In the genomic region with DNA sequence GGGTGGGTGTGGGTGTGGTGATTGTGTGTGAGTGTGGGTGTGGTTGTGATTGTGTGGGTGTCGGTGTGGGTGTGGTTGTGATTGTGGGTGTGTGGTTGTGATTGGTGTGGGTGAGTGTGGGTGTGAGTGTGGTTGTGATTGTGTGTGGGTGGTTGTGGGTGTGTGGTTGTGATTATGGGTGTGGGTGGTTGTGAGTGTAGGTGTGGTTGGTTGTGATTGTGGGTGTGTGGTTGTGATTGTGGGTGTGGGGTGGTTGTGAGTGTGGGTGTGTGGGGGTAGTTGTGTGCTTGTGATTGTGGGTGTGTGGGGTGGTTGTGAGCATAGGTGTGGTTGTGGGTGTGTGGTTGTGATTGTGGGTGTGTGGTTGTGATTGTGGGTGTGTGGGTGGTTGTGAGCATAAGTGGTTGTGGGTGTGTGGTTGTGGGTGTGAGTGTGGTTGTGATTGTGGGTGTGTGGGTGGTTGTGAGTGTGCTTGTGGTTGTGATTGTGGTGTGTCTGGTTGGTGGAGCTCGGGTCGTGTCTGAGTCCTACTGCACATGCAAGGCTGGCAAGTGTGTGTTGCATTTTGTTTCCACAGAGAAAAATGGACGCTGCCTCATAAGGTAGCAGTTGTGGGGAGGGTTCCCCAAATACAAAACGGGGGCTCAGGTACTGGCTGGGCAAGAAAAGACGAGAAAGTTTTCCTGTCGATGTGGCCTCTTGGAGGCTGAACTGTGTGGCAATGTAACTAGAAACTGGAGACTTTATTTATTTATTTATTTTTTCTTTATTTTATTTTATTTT, we compare ENCODE assay signal across 9 cellular contexts.
DNase-seq lines count a peak whose midpoint lies in the region; TF ChIP-seq lines count a peak whose summit lies in the region.
"Had no signal": no experiment of that assay in that cellular context is flagged by ENCODE, and none has a peak within 500 bp of the region (broad histone marks: within the 10 kb centered on the region; RNA-seq: fewer than 3 reads in every experiment).

No MANE protein-coding gene starts in this region.

- DNase-seq in NCI-H146 (lab: John Stamatoyannopoulos, UW) (peak; percentile 25), NCI-H146 treated with DMSO at 0.1 percent for 48 hours (lab: John Stamatoyannopoulos, UW; ENCODE audit: unreplicated experiment) (no peak), NAMALWA (ENCODE audit: low spot score) (peak; percentile 61), brain microvascular endothelial cell (peak; percentile 5), nephron progenitor cell (peak; percentile 13), cerebellum (ENCODE audit: low spot score) (no peak), GM10266 (ENCODE audit: extremely low spot score) (no peak), MV-4-11 (lab: John Stamatoyannopoulos, UW) (no peak)
- DNase-seq: psoas muscle had no signal

- TF ChIP-seq CTCF in brain microvascular endothelial cell (IDR thresholded peaks at IDR 0.05; ENCODE audit: low read depth, low read length, missing control alignments) (no peak), nephron progenitor cell (IDR thresholded peaks at IDR 0.05) (no peak), GM10266 (IDR thresholded peaks at IDR 0.05; ENCODE audit: control insufficient read depth, insufficient read depth, low read depth, missing control alignments) (no peak)

- peaks cover 14% of the 10 kb centered on the region for H3K9me3 Mint-ChIP-seq in nephron progenitor cell

- H3K27ac Mint-ChIP-seq in nephron progenitor cell: no peak overlapping the region

- in situ Hi-C loops in brain microvascular endothelial cell (cut with HindIII; ENCODE audit: low pct_ligation_motif_present, low sequenced_read_pairs): no loop called here

- H3K4me3 Mint-ChIP-seq in nephron progenitor cell: peak overlapping the region; percentile 9

- H3K4me3 ChIP-seq in brain microvascular endothelial cell (ENCODE audit: low read depth, low read length): no peak overlapping the region
- H3K4me3 ChIP-seq: psoas muscle had no signal

- H3K36me3 ChIP-seq in brain microvascular endothelial cell (replicated peaks): no peaks in the 10 kb centered on the region

- peaks cover 13% of the 10 kb centered on the region for H3K4me1 Mint-ChIP-seq in nephron progenitor cell

- peaks cover 7% of the 10 kb centered on the region for H3K36me3 Mint-ChIP-seq in nephron progenitor cell (ENCODE audit: low read depth)

- no peaks in the 10 kb centered on the region for H3K27me3 ChIP-seq in brain microvascular endothelial cell (replicated peaks)

- H3K27ac ChIP-seq in brain microvascular endothelial cell: no peak overlapping the region
- H3K27ac ChIP-seq: psoas muscle had no signal

- H3K27me3 Mint-ChIP-seq in nephron progenitor cell (ENCODE audit: low read depth, poor library complexity): no peaks in the 10 kb centered on the region

Comparison
In these comparisons a context has a peak if more than half of its experiments do, and no peak if none do; other contexts are left out.
1. DNase-seq: peak in NCI-H146 (single experiment), NAMALWA (single experiment), brain microvascular endothelial cell (single experiment) and nephron progenitor cell (single experiment); none in NCI-H146 treated with DMSO at 0.1 percent for 48 hours (single experiment), cerebellum (single experiment), GM10266 (single experiment) and MV-4-11 (single experiment).